Comparison of ENCODE assay signal across 1 cellular context in the genomic region with DNA sequence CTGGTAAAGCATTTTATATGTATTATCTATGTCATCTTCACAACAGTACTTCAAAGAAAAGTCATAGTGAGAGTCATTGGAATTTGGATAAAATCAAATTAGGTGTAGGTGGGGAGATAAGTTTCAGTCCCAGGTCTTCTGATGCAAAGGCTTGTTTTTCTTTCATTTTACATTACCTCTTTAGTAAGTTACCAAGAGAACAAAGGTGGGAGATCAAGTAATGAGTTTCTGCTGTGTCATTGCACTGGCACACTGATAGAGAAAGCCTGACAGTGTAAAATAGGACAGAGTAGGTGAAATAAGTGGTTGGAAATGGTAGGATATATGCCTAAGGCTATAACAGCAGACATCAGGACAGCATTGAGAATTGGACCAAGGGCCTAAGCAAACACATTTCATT.
TF ChIP-seq lines count a peak whose summit lies in the region.

No MANE protein-coding gene starts in this region.

TF ChIP-seq in IMR-90, 13 proteins besides CTCF, POLR2A, EP300 and RAD21 (continued from another document):
- TF ChIP-seq, protein P1, sequence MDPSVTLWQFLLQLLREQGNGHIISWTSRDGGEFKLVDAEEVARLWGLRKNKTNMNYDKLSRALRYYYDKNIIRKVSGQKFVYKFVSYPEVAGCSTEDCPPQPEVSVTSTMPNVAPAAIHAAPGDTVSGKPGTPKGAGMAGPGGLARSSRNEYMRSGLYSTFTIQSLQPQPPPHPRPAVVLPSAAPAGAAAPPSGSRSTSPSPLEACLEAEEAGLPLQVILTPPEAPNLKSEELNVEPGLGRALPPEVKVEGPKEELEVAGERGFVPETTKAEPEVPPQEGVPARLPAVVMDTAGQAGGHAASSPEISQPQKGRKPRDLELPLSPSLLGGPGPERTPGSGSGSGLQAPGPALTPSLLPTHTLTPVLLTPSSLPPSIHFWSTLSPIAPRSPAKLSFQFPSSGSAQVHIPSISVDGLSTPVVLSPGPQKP (IDR thresholded peaks at IDR 0.05; ENCODE audit: borderline replicate concordance, low read depth, low read length): no peak
